Comparison of ENCODE assay signal across 8 cellular contexts in genomic region chr1:212285685-212286436, GRCh38. TPM values are rescaled to one million over a fixed set of nuclear protein-coding genes. Genes with fewer than 3 reads are reported as not detected.
DNase-seq lines count a peak whose midpoint lies in the region; ATAC-seq and TF ChIP-seq lines count a peak whose summit lies in the region.

No MANE protein-coding gene starts in this region.

- H3K27ac Mint-ChIP-seq in endodermal cell = peak overlapping the region; percentile 92

- POLR2A ChIA-PET in AG04449 (lab: Yijun Ruan, JAX) = interaction anchor here (0.7 to 1.6 kb wide), 6 partner anchors 26 to 322 kb away, joined by 3 to 8 read pairs (median 4); partner anchors contain the start of genes ATF3, DTL and INTS7

- H3K27me3 Mint-ChIP-seq in endodermal cell (ENCODE audit: insufficient read depth) = no peaks in the 10 kb centered on the region

- ATAC-seq in GM18861 (IDR thresholded peaks at IDR 0.05; ENCODE audit: unreplicated experiment) = peak; percentile 9
- ATAC-seq in HG03095 (IDR thresholded peaks at IDR 0.05; ENCODE audit: unreplicated experiment) = peak; percentile 7

- H3K4me3 ChIP-seq in AG04449 (ENCODE audit: low read depth, low read length) = peak overlapping the region; percentile 81
- peak overlapping the region; percentile 90 for H3K4me3 ChIP-seq in endodermal cell (ENCODE audit: low read length)
- H3K4me3 ChIP-seq in mucosa of rectum (ENCODE audit: low read length in 2 of 2) = peak overlapping the region; percentile 89 to 100

- H3K27ac ChIP-seq in endodermal cell (ENCODE audit: low read depth, low read length) (peak overlapping the region; percentile 14), mucosa of rectum (ENCODE audit: low read depth in 2 of 2, low read length in 2 of 2) (peak overlapping the region; percentile 99)

- H3K9me3 ChIP-seq in endodermal cell (ENCODE audit: control insufficient read depth, low read length) (no peaks in the 10 kb centered on the region), mucosa of rectum (ENCODE audit: control insufficient read depth in 2 of 2, low read length in 2 of 2) (no peaks in the 10 kb centered on the region)

- H3K4me3 Mint-ChIP-seq in endodermal cell = peak overlapping the region; percentile 87

- no peaks in the 10 kb centered on the region for H3K9me3 Mint-ChIP-seq in endodermal cell

- H3K9ac ChIP-seq in endodermal cell (ENCODE audit: extremely low read depth, low read length, poor library complexity, severe bottlenecking) = peak overlapping the region; percentile 46
- H3K9ac ChIP-seq in mucosa of rectum (ENCODE audit: low read depth in 1 of 2, low read length in 2 of 2) = peak overlapping the region; percentile 98 to 99

- TF ChIP-seq CTCF in AG04449 (IDR thresholded peaks at IDR 0.05; ENCODE audit: insufficient read depth, low read length, missing control alignments) = no peak
- no peak for TF ChIP-seq CTCF in endodermal cell (conservative IDR thresholded peaks at IDR 0.05)

- H3K27me3 ChIP-seq in endodermal cell (ENCODE audit: control insufficient read depth, insufficient read depth, low read length, poor library complexity, severe bottlenecking) = no peaks in the 10 kb centered on the region
- H3K27me3 ChIP-seq in mucosa of rectum (ENCODE audit: control insufficient read depth in 2 of 2, insufficient read depth in 2 of 2, low read length in 2 of 2) = no peaks in the 10 kb centered on the region

- no peak for DNase-seq in AG04449 (ENCODE audit: low read depth, low spot score)
- DNase-seq in NCI-H510A treated with DMSO at 0.1 percent for 48 hours (lab: John Stamatoyannopoulos, UW) = peak; percentile 53
- peak; percentile 20 to 44 for DNase-seq in activated CD8-positive, alpha-beta memory T cell treated with anti-CD3 and anti-CD28 coated beads for 4 hours (ENCODE audit: low read depth in 2 of 2)
- DNase-seq in endodermal cell = peak; percentile 88
- DNase-seq in stimulated activated CD8-positive, alpha-beta memory T cell treated with anti-CD3 and anti-CD28 coated beads, Interleukin-7, amount 100 ng/mL, for 24 hours (ENCODE audit: low read depth) = peak; percentile 38

- WGBS in endodermal cell (ENCODE audit: insufficient coverage in 1 of 2, insufficient read length in 1 of 2), 2 experiments = 0% methylated on average over 24 to 83 of the region's 83 CpGs

- H3K36me3 Mint-ChIP-seq in endodermal cell (ENCODE audit: low read depth) = no peaks in the 10 kb centered on the region

- H3K4me1 ChIP-seq in endodermal cell (ENCODE audit: control insufficient read depth, insufficient read depth, low read length) (no peaks in the 10 kb centered on the region), mucosa of rectum (ENCODE audit: control insufficient read depth in 2 of 2, insufficient read depth in 2 of 2, low read length in 2 of 2) (peaks cover 20 to 27% of the 10 kb centered on the region in 2 donors)

- peaks cover 34% of the 10 kb centered on the region for H3K4me1 Mint-ChIP-seq in endodermal cell

- CTCF ChIA-PET in AG04449 (lab: Yijun Ruan, JAX) = interaction anchor here (0.6 to 3.4 kb wide), 10 partner anchors 26 to 251 kb away, joined by 3 to 45 read pairs (median 4); partner anchors contain the start of genes DTL and INTS7

- H3K36me3 ChIP-seq in endodermal cell (ENCODE audit: control insufficient read depth, insufficient read depth, low read length) = peaks cover 4% of the 10 kb centered on the region
- H3K36me3 ChIP-seq in mucosa of rectum (ENCODE audit: control insufficient read depth in 2 of 2, insufficient read depth in 2 of 2, low read length in 2 of 2) = no peaks in the 10 kb centered on the region

RNA-seq across cellular contexts. Expression of gene PPP2R5A, which starts 0.7 kb away (rescaled TPM):
- 10 to 100 TPM; 40.7 to 41.4 TPM for total RNA-seq in endodermal cell
- polyA plus RNA-seq in endodermal cell (2013, experiment 1 of 2) = 17.7 TPM
- 18.3 TPM for polyA plus RNA-seq in endodermal cell (2013, experiment 2 of 2)
